8 cellular contexts compared by ENCODE assay signal in genomic region chr5:14869286-14870164, GRCh38. TPM values are rescaled to one million over a fixed set of nuclear protein-coding genes. Genes with fewer than 3 reads are reported as not detected.
A peak's percentile ranks its signal among the peaks of the same experiment; 100 is the strongest.
DNase-seq lines count a peak whose midpoint lies in the region; ATAC-seq and TF ChIP-seq lines count a peak whose summit lies in the region.

No MANE protein-coding gene starts in this region.

- peaks cover 30% of the 10 kb centered on the region for H3K4me1 Mint-ChIP-seq in central memory CD8-positive, alpha-beta T cell
- H3K4me1 Mint-ChIP-seq in neural crest cell = peaks cover 20% of the 10 kb centered on the region

- peak overlapping the region; percentile 91 for H3K4me3 Mint-ChIP-seq in central memory CD8-positive, alpha-beta T cell
- peak overlapping the region; percentile 90 for H3K4me3 Mint-ChIP-seq in neural crest cell

- H3K9me3 Mint-ChIP-seq in central memory CD8-positive, alpha-beta T cell = no peaks in the 10 kb centered on the region
- no peaks in the 10 kb centered on the region for H3K9me3 Mint-ChIP-seq in neural crest cell

- H3K4me1 ChIP-seq in BE2C = 0 out of 2 replicates have a peak, but pooled peaks cover 6% of the 10 kb centered on the region

- peaks cover 4% of the 10 kb centered on the region for H3K36me3 Mint-ChIP-seq in central memory CD8-positive, alpha-beta T cell (ENCODE audit: insufficient read depth)
- no peaks in the 10 kb centered on the region for H3K36me3 Mint-ChIP-seq in neural crest cell (ENCODE audit: low read depth)

- TF ChIP-seq CTCF in BE2C (IDR thresholded peaks at IDR 0.05; ENCODE audit: low read depth, low read length) (no peak), neural crest cell (conservative IDR thresholded peaks at IDR 0.05) (no peak)

- no peaks in the 10 kb centered on the region for H3K9me3 ChIP-seq in BE2C

- no peaks in the 10 kb centered on the region for H3K36me3 ChIP-seq in BE2C

- no peaks in the 10 kb centered on the region for H3K27me3 ChIP-seq in BE2C

- DNase-seq in BE2C (peak; percentile 19), NCI-H82 treated with DMSO at 0.1 percent for 48 hours (lab: John Stamatoyannopoulos, UW; ENCODE audit: unreplicated experiment) (peak; percentile 29), neural crest cell (ENCODE audit: low read depth, low spot score) (no peak), sciatic nerve (ENCODE audit: low spot score) (no peak)
- DNase-seq in central memory CD8-positive, alpha-beta T cell (ENCODE audit: low spot score in 2 of 2) = no peak

- peak overlapping the region; percentile 98 for H3K27ac Mint-ChIP-seq in central memory CD8-positive, alpha-beta T cell (ENCODE audit: low read depth)
- no peak overlapping the region for H3K27ac Mint-ChIP-seq in neural crest cell (ENCODE audit: unreplicated experiment)

- no peaks in the 10 kb centered on the region for H3K27me3 Mint-ChIP-seq in central memory CD8-positive, alpha-beta T cell
- peaks cover 30% of the 10 kb centered on the region for H3K27me3 Mint-ChIP-seq in neural crest cell (ENCODE audit: low read depth)

- peak overlapping the region; percentile 77 for H3K4me3 ChIP-seq in BE2C (ENCODE audit: low read depth, low read length)

- intact Hi-C loops in sciatic nerve (cut with DNase I) = loop anchor here (10.0 kb wide), 1 partner anchor 55 kb away; no protein-coding TSS in a partner anchor

- no peak for ATAC-seq in central memory CD8-positive, alpha-beta T cell (replicated peaks; ENCODE audit: extremely low read depth, poor library complexity, severe bottlenecking)
- ATAC-seq in sciatic nerve (no peak), HG02678 (IDR thresholded peaks at IDR 0.05; ENCODE audit: unreplicated experiment) (no peak), GM21526 (IDR thresholded peaks at IDR 0.05; ENCODE audit: low FRiP score, unreplicated experiment) (no peak), HG03159 (IDR thresholded peaks at IDR 0.05; ENCODE audit: unreplicated experiment) (no peak)

RNA-seq across cellular contexts. Expression of gene ANKH, which starts 2.1 kb away (rescaled TPM):
- 31.1 TPM for polyA plus RNA-seq in BE2C (2012; ENCODE audit: insufficient read depth, insufficient read length, low read depth)
- total RNA-seq in neural crest cell (28.6 and 32.3 TPM in 2 replicates), sciatic nerve (156 TPM)

Comparison
In these comparisons a context has a peak if more than half of its experiments do, and no peak if none do; other contexts are left out.
1. DNase-seq: peak in BE2C (single experiment) and NCI-H82 treated with DMSO at 0.1 percent for 48 hours (single experiment); none in central memory CD8-positive, alpha-beta T cell (0 of 2), neural crest cell (single experiment) and sciatic nerve (single experiment).